ENCODE assay signal across 18 cellular contexts in the genomic region with DNA sequence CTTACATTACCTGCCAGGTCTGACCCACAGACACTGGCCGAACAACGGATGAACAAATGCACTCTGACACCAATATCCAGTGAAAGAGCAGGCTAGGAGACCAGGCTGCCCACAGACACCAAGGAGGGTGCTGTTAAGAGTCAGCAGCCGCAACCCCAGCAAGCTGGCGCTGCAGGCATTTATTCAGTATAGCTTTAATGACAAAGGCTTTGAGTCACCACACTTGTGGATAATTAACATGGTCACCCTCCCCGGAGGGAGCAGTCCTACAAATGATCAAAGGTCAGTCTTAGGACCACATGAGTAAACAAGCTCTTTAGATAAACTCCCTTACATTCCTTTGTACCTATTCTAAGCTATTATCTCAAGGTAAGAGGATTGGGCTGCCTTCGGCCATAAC.
DNase-seq lines count a peak whose midpoint lies in the region; ATAC-seq, FAIRE-seq and TF ChIP-seq lines count a peak whose summit lies in the region.
"Had no signal": no experiment of that assay in that cellular context is flagged by ENCODE, and none has a peak within 500 bp of the region (broad histone marks: within the 10 kb centered on the region; RNA-seq: fewer than 3 reads in every experiment).

No MANE protein-coding gene starts in this region.

- no peak overlapping the region for H3K4me3 ChIP-seq in hepatocyte
- H3K4me3 ChIP-seq in small intestine (ENCODE audit: low read depth in 1 of 2, low read length in 2 of 2) = no peak overlapping the region
- H3K4me3 ChIP-seq: GM12878 had no signal

- H3K9me3 ChIP-seq in hepatocyte (ENCODE audit: low read depth) (peaks cover 3% of the 10 kb centered on the region), small intestine (ENCODE audit: control insufficient read depth, low read depth) (peaks cover 2% of the 10 kb centered on the region)
- H3K9me3 ChIP-seq: BE2C had no signal

- no peak overlapping the region for H3K4me2 ChIP-seq in hepatocyte

- H3K79me2 ChIP-seq in hepatocyte = no peaks in the 10 kb centered on the region

- TF ChIP-seq CTCF in hepatocyte (IDR thresholded peaks at IDR 0.05; ENCODE audit: poor library complexity) = no peak

- DNase-seq in activated gamma-delta T cell (lab: John Stamatoyannopoulos, UW) = peak; percentile 1
- no peak for DNase-seq in activated gamma-delta T cell treated with Interleukin-2 at 50 U/mL for 16 hours
- DNase-seq in LoVo (ENCODE audit: low spot score) = peak; percentile 39
- peak; percentile 23 for DNase-seq in hepatocyte (ENCODE audit: low spot score)
- peak; percentile 52 for DNase-seq in small intestine
- no peak for DNase-seq in NCI-H2196 treated with DMSO at 0.1 percent for 48 hours (lab: John Stamatoyannopoulos, UW; ENCODE audit: unreplicated experiment)
- no peak for DNase-seq in AG20443 (ENCODE audit: low spot score)
- DNase-seq: 8988T; ACHN; BE2C; CD4-positive, alpha-beta memory T cell; HCEC 1CT; HFFc6 had no signal

- no peak for ATAC-seq in HG03196 (IDR thresholded peaks at IDR 0.05; ENCODE audit: unreplicated experiment)
- ATAC-seq: GM12878 had no signal

- WGBS in hepatocyte (ENCODE audit: low lambda C conversion rate, missing lambda C conversion rate) = 69% methylated on average over 6 of the region's 6 CpGs
- 59 to 82% (median 75%) methylated on average over 6 of the region's 6 CpGs for WGBS in small intestine, 3 donors

- no peaks in the 10 kb centered on the region for H4K20me1 ChIP-seq in hepatocyte (ENCODE audit: insufficient read depth, poor library complexity, severe bottlenecking)

- no peak overlapping the region for H2AFZ ChIP-seq in hepatocyte

- no peaks in the 10 kb centered on the region for H3K9me2 ChIP-seq in hepatocyte (replicated peaks; ENCODE audit: insufficient read depth)

- H3K27ac ChIP-seq in hepatocyte = no peak overlapping the region
- H3K27ac ChIP-seq in small intestine (ENCODE audit: low read depth in 1 of 2, low read length in 1 of 2) = no peak overlapping the region
- H3K27ac ChIP-seq: C4-2B, HL-60 had no signal

- no peaks in the 10 kb centered on the region for H3K27me3 ChIP-seq in hepatocyte
- H3K27me3 ChIP-seq in small intestine (ENCODE audit: control insufficient read depth in 2 of 2, insufficient read depth in 2 of 2, low read length in 2 of 2) = no peaks in the 10 kb centered on the region
- H3K27me3 ChIP-seq: BE2C had no signal

- no peaks in the 10 kb centered on the region for H3K36me3 ChIP-seq in hepatocyte (replicated peaks; ENCODE audit: insufficient read depth, low read depth)
- no peaks in the 10 kb centered on the region for H3K36me3 ChIP-seq in small intestine (ENCODE audit: control insufficient read depth in 2 of 2, insufficient read depth in 2 of 2, low read length in 2 of 2)
- H3K36me3 ChIP-seq: BE2C had no signal

- FAIRE-seq in small intestine (lab: Jason Lieb, UNC) = no peak
- FAIRE-seq: GM12878, GM18507 had no signal

- no peaks in the 10 kb centered on the region for H3K4me1 ChIP-seq in hepatocyte (ENCODE audit: insufficient read depth)
- H3K4me1 ChIP-seq in small intestine (ENCODE audit: control insufficient read depth in 2 of 2, insufficient read depth in 1 of 2, low read depth in 1 of 2, low read length in 1 of 2) = no peaks in the 10 kb centered on the region
- H3K4me1 ChIP-seq: BE2C had no signal

Comparison
In these comparisons a context has a peak if more than half of its experiments do, and no peak if none do; other contexts are left out.
1. DNase-seq: peak in activated gamma-delta T cell (single experiment), LoVo (single experiment), hepatocyte (single experiment) and small intestine (single experiment); none in activated gamma-delta T cell treated with Interleukin-2 at 50 U/mL for 16 hours (single experiment), NCI-H2196 treated with DMSO at 0.1 percent for 48 hours (single experiment) and AG20443 (single experiment).